ENCODE assay signal across 8 cellular contexts in the genomic region with DNA sequence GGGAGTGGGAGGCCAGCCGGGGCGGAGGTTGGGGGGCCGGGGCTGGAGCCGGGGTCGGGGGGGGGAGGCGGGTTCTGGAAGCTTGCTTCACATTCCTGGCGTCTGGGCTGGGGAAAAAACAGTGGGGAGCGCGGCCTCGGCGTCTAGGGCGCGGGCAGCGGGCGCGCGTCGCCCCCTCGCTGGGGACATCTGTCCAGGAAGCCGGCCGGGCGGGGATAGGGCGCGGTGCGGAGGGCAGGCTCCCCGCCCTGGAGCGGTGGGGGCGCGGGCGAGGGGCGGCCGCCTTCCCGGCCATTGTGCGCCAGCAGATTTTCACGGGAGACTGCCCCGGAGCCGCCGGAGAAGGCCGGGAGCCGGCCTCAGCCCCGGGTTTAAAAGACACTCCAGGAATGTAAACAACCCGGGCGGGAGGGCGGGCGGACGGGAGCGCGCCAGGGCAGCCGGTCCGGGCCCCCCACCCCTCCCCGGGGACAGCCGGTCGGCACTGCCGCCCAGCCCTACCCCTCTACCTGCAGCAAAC.
A peak's percentile ranks its signal among the peaks of the same experiment; 100 is the strongest.
DNase-seq lines count a peak whose midpoint lies in the region; ATAC-seq and TF ChIP-seq lines count a peak whose summit lies in the region.

No MANE protein-coding gene starts in this region.

- H3K36me3 ChIP-seq in ES-I3 (ENCODE audit: insufficient read depth, low read length): no peaks in the 10 kb centered on the region
- no peaks in the 10 kb centered on the region for H3K36me3 ChIP-seq in mucosa of rectum (ENCODE audit: control insufficient read depth in 2 of 2, insufficient read depth in 2 of 2, low read length in 2 of 2)

- H3K9ac ChIP-seq in ES-I3 (ENCODE audit: low read depth, low read length) (peak overlapping the region; percentile 76), mucosa of rectum (ENCODE audit: low read depth in 1 of 2, low read length in 2 of 2) (peak overlapping the region; percentile 87 to 90)

- H3K27ac ChIP-seq in RWPE1 (peak overlapping the region; percentile 100), mucosa of rectum (ENCODE audit: low read depth in 2 of 2, low read length in 2 of 2) (peak overlapping the region; percentile 97 to 98)

- DNase-seq in RWPE1 (ENCODE audit: low spot score): no peak
- no peak for DNase-seq in epithelial cell of esophagus (ENCODE audit: low read depth)
- DNase-seq in inferior parietal cortex (ENCODE audit: extremely low spot score): no peak
- no peak for DNase-seq in effector CD4-positive, alpha-beta T cell

- peak overlapping the region; percentile 84 for H3K4me3 ChIP-seq in epithelial cell of esophagus (ENCODE audit: low read length)
- H3K4me3 ChIP-seq in mucosa of rectum (ENCODE audit: low read length in 2 of 2): peak overlapping the region; percentile 78 to 85

- no peak for ATAC-seq in activated CD4-positive, CD25-positive, alpha-beta regulatory T cell treated with anti-CD3 and anti-CD28 coated beads, Interleukin-2, amount 50 U/mL, for 24 hours
- ATAC-seq in GM18511 (IDR thresholded peaks at IDR 0.05; ENCODE audit: unreplicated experiment): no peak

- no peak for TF ChIP-seq CTCF in RWPE1 (conservative IDR thresholded peaks at IDR 0.05; ENCODE audit: low read depth)
- no peak for TF ChIP-seq CTCF in epithelial cell of esophagus (IDR thresholded peaks at IDR 0.05; ENCODE audit: insufficient read depth, low read depth, low read length, missing control alignments)

- H3K9me3 ChIP-seq in ES-I3 (ENCODE audit: control insufficient read depth, insufficient read depth, low read length) (no peaks in the 10 kb centered on the region), mucosa of rectum (ENCODE audit: control insufficient read depth in 2 of 2, low read length in 2 of 2) (no peaks in the 10 kb centered on the region)

- H3K4me1 ChIP-seq in ES-I3 (ENCODE audit: insufficient read depth, low read length) (peaks cover 30% of the 10 kb centered on the region), mucosa of rectum (ENCODE audit: control insufficient read depth in 2 of 2, insufficient read depth in 2 of 2, low read length in 2 of 2) (peaks cover 49 to 54% of the 10 kb centered on the region in 2 donors)

- H3K27me3 ChIP-seq in mucosa of rectum (ENCODE audit: control insufficient read depth in 2 of 2, insufficient read depth in 2 of 2, low read length in 2 of 2): no peaks in the 10 kb centered on the region

- CTCF ChIA-PET in RWPE1 (lab: Yijun Ruan, JAX): interaction anchor here (0.5 to 6.1 kb wide), 3 partner anchors 125 to 1023 kb away, joined by 3 to 42 read pairs (median 4); no protein-coding TSS in a partner anchor

- POLR2A ChIA-PET in RWPE1 (lab: Yijun Ruan, JAX; ENCODE audit: low non-redundant PET): interaction anchor here (0.8 kb wide), 1 partner anchor 295 kb away, joined by 3 read pairs; no protein-coding TSS in a partner anchor
